Comparison of ENCODE assay signal across 24 cellular contexts in the genomic region with DNA sequence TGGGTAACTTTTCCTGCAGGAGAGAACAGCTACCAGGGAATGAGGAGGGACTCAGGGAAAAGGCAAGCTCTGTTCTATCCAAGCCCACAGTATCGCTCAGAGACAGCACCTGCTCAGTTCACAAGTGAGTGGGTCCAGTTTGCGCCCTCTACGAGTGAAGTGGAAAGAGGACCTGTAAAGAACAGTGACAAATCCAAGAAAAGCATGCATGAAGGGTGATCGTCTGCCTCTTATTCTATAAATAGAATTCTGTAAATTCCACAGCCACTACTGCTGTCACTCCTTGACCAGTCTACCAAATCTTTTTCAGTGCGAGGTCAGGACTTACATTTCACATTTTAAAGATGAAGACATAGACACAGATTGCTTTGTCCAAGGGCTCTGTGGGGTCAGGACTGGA.
"Had no signal": no experiment of that assay in that cellular context is flagged by ENCODE, and none has a peak within 500 bp of the region (broad histone marks: within the 10 kb centered on the region; RNA-seq: fewer than 3 reads in every experiment).

No MANE protein-coding gene starts in this region.

- DNase-seq: activated CD4-positive, alpha-beta T cell treated with anti-CD3 and anti-CD28 coated beads, Interleukin-2, amount 50 U/mL, for 1 hour; activated CD4-positive, CD25-positive, alpha-beta regulatory T cell treated with anti-CD3 and anti-CD28 coated beads, Interleukin-2, amount 50 U/mL, for 72 hours; activated CD8-positive, alpha-beta memory T cell treated with anti-CD3 and anti-CD28 coated beads, Interleukin-2, amount 10 ng/mL, durations not matched to agents 7 days and 5 days; activated CD8-positive, alpha-beta T cell treated with anti-CD3 and anti-CD28 coated beads, Interleukin-2, amount 10 ng/mL, durations not matched to agents 7 days and 5 days; activated naive CD8-positive, alpha-beta T cell treated with anti-CD3 and anti-CD28 coated beads, Interleukin-2, amount 50 U/mL, for 24 hours; activated T-cell treated with anti-CD3 and anti-CD28 coated beads, Interleukin-2, amount 50 U/mL, for 48 hours; amygdala; colonic mucosa; effector CD8-positive, alpha-beta T cell; gastrocnemius medialis; hippocampal formation; mesendoderm; natural killer cell; stimulated activated CD4-positive, alpha-beta T cell treated with anti-CD3 and anti-CD28 coated beads, Interleukin-12 subunit alpha, Interleukin-12 subunit beta, amount 100 ng/mL, for 4 hours; stimulated activated CD4-positive, alpha-beta T cell treated with anti-CD3 and anti-CD28 coated beads, Interleukin-4, amount 100 ng/mL, for 1 hour; stimulated activated naive CD8-positive, alpha-beta T cell treated with anti-CD3 and anti-CD28 coated beads, Interleukin-15, Interleukin-2, amounts not matched to agents 100 U/mL and 50 U/mL, for 24 hours; testis; trophoblast cell had no signal

- ATAC-seq: activated CD8-positive, alpha-beta memory T cell treated with anti-CD3 and anti-CD28 coated beads, Interleukin-2, amount 10 ng/mL, durations not matched to agents 7 days and 5 days; activated CD8-positive, alpha-beta T cell treated with anti-CD3 and anti-CD28 coated beads, Interleukin-2, amount 10 ng/mL, durations not matched to agents 7 days and 5 days; activated naive CD8-positive, alpha-beta T cell treated with anti-CD3 and anti-CD28 coated beads, Interleukin-2, amount 50 U/mL, for 24 hours; gastrocnemius medialis; left lobe of liver; natural killer cell; right lobe of liver; stimulated activated naive CD8-positive, alpha-beta T cell treated with anti-CD3 and anti-CD28 coated beads, Interleukin-15, Interleukin-2, amounts not matched to agents 100 U/mL and 50 U/mL, for 24 hours had no signal

- H3K36me3 ChIP-seq: breast epithelium, colonic mucosa, gastrocnemius medialis, right lobe of liver had no signal

- H3K4me3 ChIP-seq: breast epithelium, colonic mucosa, gastrocnemius medialis, lung, right lobe of liver, skin epidermis, testis had no signal

- H3K27ac ChIP-seq: breast epithelium, colonic mucosa, epithelial cell of prostate, gastrocnemius medialis, right lobe of liver, skin epidermis, testis had no signal

- H3K4me1 ChIP-seq: breast epithelium, colonic mucosa, right lobe of liver, testis had no signal

- H3K27me3 ChIP-seq: breast epithelium, colonic mucosa, gastrocnemius medialis, right lobe of liver, testis had no signal

- H3K9me3 ChIP-seq: breast epithelium, colonic mucosa, gastrocnemius medialis, right lobe of liver, testis had no signal
